Comparison of ENCODE assay signal across 18 cellular contexts in the genomic region with DNA sequence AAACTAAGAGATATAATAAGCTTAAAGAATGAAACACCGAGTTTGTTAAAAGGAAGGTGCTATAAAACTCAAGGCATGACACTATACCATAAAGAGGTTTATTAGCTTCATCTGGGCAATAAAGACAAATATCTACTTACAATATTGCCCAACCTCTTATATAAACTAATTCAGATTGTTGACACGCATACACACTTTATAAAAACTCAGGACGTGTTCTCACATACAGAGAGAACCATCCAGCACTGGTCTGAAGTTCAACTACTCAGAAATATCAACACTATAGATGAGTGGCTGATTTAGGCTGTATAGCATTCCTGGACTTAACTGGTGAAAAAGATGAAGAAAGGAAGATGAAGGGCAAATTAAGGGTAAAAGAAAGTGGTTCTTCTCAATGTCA.
DNase-seq lines count a peak whose midpoint lies in the region; ATAC-seq, FAIRE-seq and TF ChIP-seq lines count a peak whose summit lies in the region.
"Had no signal": no experiment of that assay in that cellular context is flagged by ENCODE, and none has a peak within 500 bp of the region (broad histone marks: within the 10 kb centered on the region; RNA-seq: fewer than 3 reads in every experiment).

No MANE protein-coding gene starts in this region.

- BruUV-seq in GM12878 (replicated peaks; lab: Mats Ljungman, UMichigan): no TSS peak

- no peak for TF ChIP-seq CTCF in GM12878 (IDR thresholded peaks at IDR 0.05 in 2 of 3, conservative IDR thresholded peaks at IDR 0.05 in 1 of 3; ENCODE audit: control insufficient read depth in 2 of 3, extremely low read depth in 1 of 3, insufficient read depth in 1 of 3, low read depth in 3 of 3, low read length in 3 of 3)
- no peak for TF ChIP-seq CTCF in pancreas (IDR thresholded peaks at IDR 0.05)

- no peaks in the 10 kb centered on the region for H3K79me2 ChIP-seq in GM12878 (ENCODE audit: control insufficient read depth, insufficient read depth, low read length)

- H4K20me1 ChIP-seq in GM12878 (ENCODE audit: control insufficient read depth, insufficient read depth): no peaks in the 10 kb centered on the region

- no peaks in the 10 kb centered on the region for H3K27me3 ChIP-seq in GM12878 (replicated peaks in 1 of 2; ENCODE audit: control insufficient read depth in 2 of 2, insufficient read depth in 2 of 2, low read length in 1 of 2)
- H3K27me3 ChIP-seq in pancreas: no peaks in the 10 kb centered on the region

- RAD21 ChIA-PET in GM12878 (lab: Charles Lee; ENCODE audit: unreplicated experiment): no interaction called here

- ATAC-seq in GM12878 (no peak), left colon (peak; percentile 93), pancreas (no peak), GM21737 (IDR thresholded peaks at IDR 0.05; ENCODE audit: unreplicated experiment) (no peak)
- ATAC-seq: GM23338, HCT116 had no signal

- FAIRE-seq in GM12878 (lab: Jason Lieb, UNC): peak; percentile 35
- peak; percentile 63 for FAIRE-seq in pancreas (lab: Jason Lieb, UNC)
- FAIRE-seq: G401.6, GM19239 had no signal

- TF ChIP-seq EP300 in GM12878 (IDR thresholded peaks at IDR 0.05; ENCODE audit: borderline replicate concordance in 1 of 2, control insufficient read depth in 1 of 2, low read depth in 2 of 2, low read length in 2 of 2): no peak

- intact Hi-C loops in GM12878 (cut with micrococcal nuclease; ENCODE audit: unreplicated experiment) (no loop called here), left colon (cut with DNase I, micrococcal nuclease) (no loop called here), pancreas (cut with DNase I) (no loop called here)

- CTCF ChIA-PET in GM12878 (lab: Yijun Ruan, JAX): no interaction called here

- WGBS in GM12878 (ENCODE audit: insufficient coverage, insufficient replicate concordance, low lambda C conversion rate, missing lambda C conversion rate): 41% methylated on average over 3 of the region's 3 CpGs
- 80 to 87% methylated on average over 3 of the region's 3 CpGs for WGBS in pancreas, 2 donors

- no peak overlapping the region for H2AFZ ChIP-seq in GM12878 (ENCODE audit: control insufficient read depth, low read depth, low read length)
- H2AFZ ChIP-seq: GM23338 had no signal

- no peak overlapping the region for H3K27ac ChIP-seq in GM12878 (ENCODE audit: control insufficient read depth, insufficient read depth)
- no peak overlapping the region for H3K27ac ChIP-seq in pancreas

- H3K9me3 ChIP-seq in GM12878 (replicated peaks; ENCODE audit: control insufficient read depth, insufficient read depth, low read length) (no peaks in the 10 kb centered on the region; the same call in 2 of the 3 replicates), pancreas (no peaks in the 10 kb centered on the region)

- H3K4me1 ChIP-seq in GM12878 (ENCODE audit: control insufficient read depth, insufficient read depth, low read length): no peaks in the 10 kb centered on the region
- no peaks in the 10 kb centered on the region for H3K4me1 ChIP-seq in pancreas

- SMC1A ChIA-PET in GM12878 (lab: Charles Lee; ENCODE audit: uncharacterized antibody, unreplicated experiment): no interaction called here

- in situ Hi-C loops in GM12878 (cut with MboI): no loop called here

- POLR2A ChIA-PET in GM12878 (lab: Charles Lee): no interaction called here

- no peak for TF ChIP-seq RAD21 in GM12878 (IDR thresholded peaks at IDR 0.05; ENCODE audit: insufficient read depth, low read depth, low read length)

- DNase-seq in GM12878 (ENCODE audit: low read depth, low spot score): no peak
- no peak for DNase-seq in left colon
- DNase-seq in pancreas: no peak
- DNase-seq in NCI-H2029 (lab: John Stamatoyannopoulos, UW): no peak
- DNase-seq in stimulated activated CD4-positive, alpha-beta T cell treated with anti-CD3 and anti-CD28 coated beads, Interleukin-15, amount 100 ng/mL, for 24 hours: no peak
- no peak for DNase-seq in 8988T
- DNase-seq: C1 segment of cervical spinal cord; Calu3; CD4-positive, alpha-beta memory T cell; COR-L47; DMS53; DMS79 treated with DMSO at 0.1 percent for 48 hours; H9 had no signal

- H3K36me3 ChIP-seq in GM12878 (ENCODE audit: control insufficient read depth in 2 of 2, insufficient read depth in 2 of 2, low read length in 1 of 2) (no peaks in the 10 kb centered on the region), pancreas (no peaks in the 10 kb centered on the region)

- no peak overlapping the region for H3K9ac ChIP-seq in GM12878 (ENCODE audit: control insufficient read depth, insufficient read depth, low read length)

- TF ChIP-seq POLR2A in GM12878 (IDR thresholded peaks at IDR 0.05; ENCODE audit: low read depth, low read length): no peak

- no peak overlapping the region for H3K4me3 ChIP-seq in GM12878
- no peak overlapping the region for H3K4me3 ChIP-seq in pancreas
- H3K4me3 ChIP-seq: GM23338 had no signal

- no peak overlapping the region for H3K4me2 ChIP-seq in GM12878 (ENCODE audit: control insufficient read depth, insufficient read depth)
- H3K4me2 ChIP-seq: GM23338 had no signal

TF ChIP-seq in GM12878, 131 proteins besides CTCF, POLR2A, EP300 and RAD21 (continues in another document):
- no peak for TF ChIP-seq MEF2B (IDR thresholded peaks at IDR 0.05; ENCODE audit: partially characterized antibody, poor library complexity, severe bottlenecking)
- no peak for TF ChIP-seq BCL11A (IDR thresholded peaks at IDR 0.05; ENCODE audit: low read depth, low read length)
- TF ChIP-seq, protein P1, sequence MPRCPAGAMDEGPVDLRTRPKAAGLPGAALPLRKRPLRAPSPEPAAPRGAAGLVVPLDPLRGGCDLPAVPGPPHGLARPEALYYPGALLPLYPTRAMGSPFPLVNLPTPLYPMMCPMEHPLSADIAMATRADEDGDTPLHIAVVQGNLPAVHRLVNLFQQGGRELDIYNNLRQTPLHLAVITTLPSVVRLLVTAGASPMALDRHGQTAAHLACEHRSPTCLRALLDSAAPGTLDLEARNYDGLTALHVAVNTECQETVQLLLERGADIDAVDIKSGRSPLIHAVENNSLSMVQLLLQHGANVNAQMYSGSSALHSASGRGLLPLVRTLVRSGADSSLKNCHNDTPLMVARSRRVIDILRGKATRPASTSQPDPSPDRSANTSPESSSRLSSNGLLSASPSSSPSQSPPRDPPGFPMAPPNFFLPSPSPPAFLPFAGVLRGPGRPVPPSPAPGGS (IDR thresholded peaks at IDR 0.05; ENCODE audit: borderline replicate concordance, insufficient read depth, low read depth, low read length, poor library complexity, severe bottlenecking): no peak
- no peak for TF ChIP-seq NR2F1 (conservative IDR thresholded peaks at IDR 0.05)
- TF ChIP-seq SIN3A (IDR thresholded peaks at IDR 0.05; ENCODE audit: low read depth, low read length): no peak
- TF ChIP-seq YBX1 (IDR thresholded peaks at IDR 0.05): no peak
- no peak for TF ChIP-seq POU2F2 (IDR thresholded peaks at IDR 0.05; ENCODE audit: borderline replicate concordance, low read depth, low read length)
- no peak for TF ChIP-seq STAT3 (IDR thresholded peaks at IDR 0.05; ENCODE audit: low read depth, low read length)
- TF ChIP-seq CEBPB (IDR thresholded peaks at IDR 0.05; ENCODE audit: borderline replicate concordance in 1 of 2, low read depth in 2 of 2, low read length in 2 of 2): no peak
- no peak for TF ChIP-seq POLR2AphosphoS2 (IDR thresholded peaks at IDR 0.05; ENCODE audit: low read depth, low read length)
- no peak for TF ChIP-seq RCOR1 (conservative IDR thresholded peaks at IDR 0.05; ENCODE audit: low read depth, low read length)
- TF ChIP-seq YY1 (IDR thresholded peaks at IDR 0.05; ENCODE audit: low read depth, low read length): no peak
- TF ChIP-seq, protein P2, sequence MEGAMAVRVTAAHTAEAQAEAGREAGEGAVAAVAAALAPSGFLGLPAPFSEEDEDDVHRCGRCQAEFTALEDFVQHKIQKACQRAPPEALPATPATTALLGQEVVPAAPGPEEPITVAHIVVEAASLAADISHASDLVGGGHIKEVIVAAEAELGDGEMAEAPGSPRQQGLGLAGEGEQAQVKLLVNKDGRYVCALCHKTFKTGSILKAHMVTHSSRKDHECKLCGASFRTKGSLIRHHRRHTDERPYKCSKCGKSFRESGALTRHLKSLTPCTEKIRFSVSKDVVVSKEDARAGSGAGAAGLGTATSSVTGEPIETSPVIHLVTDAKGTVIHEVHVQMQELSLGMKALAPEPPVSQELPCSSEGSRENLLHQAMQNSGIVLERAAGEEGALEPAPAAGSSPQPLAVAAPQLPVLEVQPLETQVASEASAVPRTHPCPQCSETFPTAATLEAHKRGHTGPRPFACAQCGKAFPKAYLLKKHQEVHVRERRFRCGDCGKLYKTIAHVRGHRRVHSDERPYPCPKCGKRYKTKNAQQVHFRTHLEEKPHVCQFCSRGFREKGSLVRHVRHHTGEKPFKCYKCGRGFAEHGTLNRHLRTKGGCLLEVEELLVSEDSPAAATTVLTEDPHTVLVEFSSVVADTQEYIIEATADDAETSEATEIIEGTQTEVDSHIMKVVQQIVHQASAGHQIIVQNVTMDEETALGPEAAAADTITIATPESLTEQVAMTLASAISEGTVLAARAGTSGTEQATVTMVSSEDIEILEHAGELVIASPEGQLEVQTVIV (IDR thresholded peaks at IDR 0.05; ENCODE audit: borderline replicate concordance, partially characterized antibody): no peak
- TF ChIP-seq FOXK2 (IDR thresholded peaks at IDR 0.05): no peak
- no peak for TF ChIP-seq NR2C1 (IDR thresholded peaks at IDR 0.05)
